In genomic region chr6:111875741-111876140, GRCh38 we compare ENCODE assay signal across 15 cellular contexts.
"Had no signal": no experiment of that assay in that cellular context is flagged by ENCODE, and none has a peak within 500 bp of the region (broad histone marks: within the 10 kb centered on the region; RNA-seq: fewer than 3 reads in every experiment).

No MANE protein-coding gene starts in this region.

- DNase-seq: colonic mucosa; dermis blood vessel endothelial cell; erythroblast; foreskin keratinocyte; heart left ventricle; hippocampal formation; left colon; left ventricle myocardium superior; mesenchymal stem cell; midbrain; right cardiac atrium; small intestine; stimulated activated CD4-positive, alpha-beta T cell treated with anti-CD3 and anti-CD28 coated beads, Interleukin-12 subunit alpha, Interleukin-12 subunit beta, amount 100 ng/mL, for 4 hours; stimulated activated naive CD4-positive, alpha-beta T cell treated with Interleukin-2 at 50 U/mL for 16 hours; trophoblast cell had no signal

- H3K27ac ChIP-seq: colonic mucosa, foreskin keratinocyte, heart left ventricle had no signal

- ATAC-seq: foreskin keratinocyte, heart left ventricle, left colon, left ventricle myocardium superior, right cardiac atrium had no signal

- H3K27me3 ChIP-seq: foreskin keratinocyte, heart left ventricle had no signal

- H3K9me3 ChIP-seq: colonic mucosa, heart left ventricle had no signal
